22 cellular contexts compared by ENCODE assay signal in the genomic region with DNA sequence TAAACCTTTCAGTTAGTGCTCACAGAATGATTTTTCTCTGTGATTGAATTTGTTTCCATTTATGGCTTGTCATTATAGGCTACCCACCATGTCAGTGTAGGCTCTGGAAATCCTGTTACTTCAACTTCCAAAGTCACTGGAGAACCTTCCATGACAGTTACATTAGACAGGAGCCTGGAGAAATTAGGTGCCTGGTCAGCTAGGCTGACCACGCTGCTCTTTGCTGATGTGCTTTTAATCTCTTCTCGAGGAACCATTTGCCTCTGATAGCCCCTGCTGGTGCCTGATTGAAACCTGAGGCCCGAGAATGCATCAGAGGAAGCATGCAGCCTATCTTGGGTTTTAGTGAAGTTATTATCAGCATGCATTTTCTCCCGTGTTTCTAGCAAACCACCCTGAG. TPM values are rescaled to one million over a fixed set of nuclear protein-coding genes. Genes with fewer than 3 reads are reported as not detected.
DNase-seq lines count a peak whose midpoint lies in the region; ATAC-seq and TF ChIP-seq lines count a peak whose summit lies in the region.
"Had no signal": no experiment of that assay in that cellular context is flagged by ENCODE, and none has a peak within 500 bp of the region (broad histone marks: within the 10 kb centered on the region; RNA-seq: fewer than 3 reads in every experiment).

No MANE protein-coding gene starts in this region.

- H4K5ac ChIP-seq in mesendoderm (ENCODE audit: low read length), result no peak overlapping the region

- H3K9ac ChIP-seq in SK-N-SH (no peak overlapping the region), mesendoderm (ENCODE audit: low read length) (no peak overlapping the region), skeletal muscle tissue (ENCODE audit: low read depth in 1 of 3, low read length in 3 of 3) (peak overlapping the region in 2 of 3 donors; percentile 24 to 26)
- H3K9ac ChIP-seq: GM23248 had no signal

- intact Hi-C loops in Right ventricle myocardium superior (cut with DNase I), result no loop called here
- intact Hi-C loops in uterus (cut with DNase I; ENCODE audit: low total_unique reads), result no loop called here

- ATAC-seq in Right ventricle myocardium superior (ENCODE audit: poor library complexity), result no peak
- ATAC-seq: HepG2, PC-3 had no signal

- CTCF ChIA-PET in SK-N-SH (lab: Yijun Ruan, JAX), result interaction anchor here (1.0 kb wide), 1 partner anchor 55 kb away, joined by 4 read pairs; no protein-coding TSS in a partner anchor

- no peak overlapping the region for H3K4ac ChIP-seq in mesendoderm (ENCODE audit: low read depth, low read length)

- H2AFZ ChIP-seq in SK-N-SH (ENCODE audit: low read depth), result no peak overlapping the region
- H2AFZ ChIP-seq: GM23248 had no signal

- WGBS in SK-N-SH (ENCODE audit: low lambda C conversion rate), result 33% methylated on average over 3 of the region's 4 CpGs
- no CpG with 5 or more reads among the region's 4 CpGs for WGBS in mesendoderm (ENCODE audit: extremely low coverage, insufficient coverage, low lambda C conversion rate)

- peak; percentile 36 for TF ChIP-seq RAD21 in SK-N-SH (IDR thresholded peaks at IDR 0.05; ENCODE audit: low read length)

- no peak overlapping the region for H2AK5ac ChIP-seq in mesendoderm (ENCODE audit: low read length)

- no peaks in the 10 kb centered on the region for H3K79me2 ChIP-seq in SK-N-SH (ENCODE audit: insufficient read depth)
- no peaks in the 10 kb centered on the region for H3K79me2 ChIP-seq in mesendoderm (ENCODE audit: control insufficient read depth, insufficient read depth, low read length)

- H3K79me1 ChIP-seq in mesendoderm (ENCODE audit: low read length), result no peaks in the 10 kb centered on the region

- no peak overlapping the region for H4K8ac ChIP-seq in mesendoderm (ENCODE audit: low read depth, low read length)

- H3K23ac ChIP-seq in mesendoderm (ENCODE audit: low read length), result no peak overlapping the region

- no peaks in the 10 kb centered on the region for H3K9me2 ChIP-seq in SK-N-SH

- H3K9me3 ChIP-seq in cardiac muscle cell (ENCODE audit: low read depth) (no peaks in the 10 kb centered on the region), SK-N-SH (no peaks in the 10 kb centered on the region), skeletal muscle tissue (ENCODE audit: control insufficient read depth in 3 of 3, low read length in 3 of 3) (no peaks in the 10 kb centered on the region), uterus (no peaks in the 10 kb centered on the region)
- H3K9me3 ChIP-seq: BE2C had no signal

- H3K4me3 ChIP-seq in cardiac muscle cell (no peak overlapping the region), SK-N-SH (ENCODE audit: low read depth in 2 of 2, low read length in 1 of 2) (no peak overlapping the region), mesendoderm (ENCODE audit: low read length) (no peak overlapping the region), skeletal muscle tissue (ENCODE audit: low read length in 3 of 3) (peak overlapping the region in 1 of 3 donors; percentile 4), uterus (no peak overlapping the region)
- H3K4me3 ChIP-seq: GM23248 had no signal

- H3K27ac ChIP-seq in cardiac muscle cell (peak overlapping the region; percentile 97), SK-N-SH (ENCODE audit: low read depth in 2 of 2, low read length in 1 of 2) (peak overlapping the region in 1 of 2 experiments; percentile 79; a peak in 2 of 4 replicates), mesendoderm (ENCODE audit: low read depth, low read length) (no peak overlapping the region), skeletal muscle tissue (ENCODE audit: low read depth, low read length) (no peak overlapping the region), uterus (no peak overlapping the region)
- H3K27ac ChIP-seq: GM23248 had no signal

- TF ChIP-seq POLR2A in uterus (IDR thresholded peaks at IDR 0.05), result no peak

- H2BK15ac ChIP-seq in mesendoderm (replicated peaks; ENCODE audit: low read depth), result no peak overlapping the region

- no peak overlapping the region for H3K18ac ChIP-seq in mesendoderm (ENCODE audit: low read length)

- POLR2A ChIA-PET in SK-N-SH (lab: Yijun Ruan, JAX), result no interaction called here

- H3K4me1 ChIP-seq in cardiac muscle cell (ENCODE audit: low read depth) (peaks cover 28% of the 10 kb centered on the region), SK-N-SH (ENCODE audit: control insufficient read depth in 1 of 2, insufficient read depth in 2 of 2, low read depth in 1 of 2, low read length in 1 of 2) (peaks cover 0 to 9% of the 10 kb centered on the region in 2 experiments; a peak in 2 of 4 replicates), mesendoderm (ENCODE audit: control insufficient read depth, low read depth, low read length) (peaks cover 4% of the 10 kb centered on the region), skeletal muscle tissue (ENCODE audit: control insufficient read depth in 3 of 3, insufficient read depth in 3 of 3, low read length in 3 of 3) (peaks cover 6 to 20% (median 11%) of the 10 kb centered on the region in 3 donors), uterus (no peaks in the 10 kb centered on the region)
- H3K4me1 ChIP-seq: BE2C had no signal

- no peak overlapping the region for H2BK5ac ChIP-seq in mesendoderm (ENCODE audit: low read length)

- no peaks in the 10 kb centered on the region for H3F3A ChIP-seq in SK-N-SH (replicated peaks; ENCODE audit: insufficient read depth)

- TF ChIP-seq CTCF in cardiac muscle cell (IDR thresholded peaks at IDR 0.05; ENCODE audit: low read depth, low read length) (no peak), SK-N-SH (IDR thresholded peaks at IDR 0.05) (no peak), uterus (IDR thresholded peaks at IDR 0.05) (no peak)

- DNase-seq in cardiac muscle cell (ENCODE audit: low read depth in 1 of 2, low spot score in 1 of 2), result peak in 1 of 2 donors; percentile 91
- DNase-seq in Right ventricle myocardium superior, result no peak
- DNase-seq in SK-N-SH, result peak; percentile 55
- DNase-seq in mesendoderm, result peak; percentile 92
- DNase-seq in Kasumi-1 (lab: John Stamatoyannopoulos, UW), result no peak
- DNase-seq in uterus, result no peak
- DNase-seq in RPMI8226, result no peak
- DNase-seq: BE2C; CD4-positive, CD25-positive, alpha-beta regulatory T cell; COR-L47; DMS 273 treated with DMSO at 0.1 percent for 48 hours; DND-41; GM23248; KBM-7; NCI-H1417; NCI-H187; NCI-H2107; NCI-H510A treated with DMSO at 0.1 percent for 48 hours; NCI-H774; PC-3 had no signal

- no peaks in the 10 kb centered on the region for H3K27me3 ChIP-seq in cardiac muscle cell
- no peaks in the 10 kb centered on the region for H3K27me3 ChIP-seq in SK-N-SH (ENCODE audit: insufficient read depth)
- no peaks in the 10 kb centered on the region for H3K27me3 ChIP-seq in mesendoderm (ENCODE audit: insufficient read depth, low read length, poor library complexity)
- no peaks in the 10 kb centered on the region for H3K27me3 ChIP-seq in skeletal muscle tissue (ENCODE audit: control insufficient read depth in 3 of 3, insufficient read depth in 3 of 3, low read length in 3 of 3)
- H3K27me3 ChIP-seq in uterus, result no peaks in the 10 kb centered on the region
- H3K27me3 ChIP-seq: BE2C had no signal

- H3K36me3 ChIP-seq in cardiac muscle cell, result peaks cover 33% of the 10 kb centered on the region
- no peaks in the 10 kb centered on the region for H3K36me3 ChIP-seq in SK-N-SH (replicated peaks in 1 of 2; ENCODE audit: control insufficient read depth in 1 of 2, insufficient read depth in 2 of 2, low read length in 1 of 2)
- no peaks in the 10 kb centered on the region for H3K36me3 ChIP-seq in mesendoderm (ENCODE audit: control insufficient read depth, insufficient read depth, low read length)
- peaks cover 0 to 9% (median 0%) of the 10 kb centered on the region in 3 donors for H3K36me3 ChIP-seq in skeletal muscle tissue (ENCODE audit: control insufficient read depth in 3 of 3, insufficient read depth in 3 of 3, low read length in 3 of 3)
- no peaks in the 10 kb centered on the region for H3K36me3 ChIP-seq in uterus
- H3K36me3 ChIP-seq: BE2C had no signal

- peak in 1 of 2 experiments; percentile 76; a peak in 2 of 4 replicates for TF ChIP-seq EP300 in SK-N-SH (IDR thresholded peaks at IDR 0.05; ENCODE audit: borderline replicate concordance in 1 of 2, low read depth in 1 of 2, low read length in 1 of 2)

- no peak overlapping the region for H3K56ac ChIP-seq in mesendoderm (ENCODE audit: low read length)

- H3K4me2 ChIP-seq in SK-N-SH (peak overlapping the region; percentile 40; the same call in 1 of the 2 replicates), mesendoderm (ENCODE audit: low read length) (no peak overlapping the region)

- H2BK120ac ChIP-seq in mesendoderm (ENCODE audit: low read depth, low read length), result no peak overlapping the region

- H4K20me1 ChIP-seq in SK-N-SH (ENCODE audit: insufficient read depth), result no peaks in the 10 kb centered on the region

TF ChIP-seq in SK-N-SH, 30 proteins besides CTCF, POLR2A, EP300 and RAD21:
- TF ChIP-seq TAF1 (IDR thresholded peaks at IDR 0.05; ENCODE audit: borderline replicate concordance, low read depth, low read length), result no peak
- no peak for TF ChIP-seq SMC3 (IDR thresholded peaks at IDR 0.05; ENCODE audit: low read depth, low read length)
- peak; percentile 50 for TF ChIP-seq CHD2 (IDR thresholded peaks at IDR 0.05; ENCODE audit: low read length, partially characterized antibody)
- TF ChIP-seq, protein P1, sequence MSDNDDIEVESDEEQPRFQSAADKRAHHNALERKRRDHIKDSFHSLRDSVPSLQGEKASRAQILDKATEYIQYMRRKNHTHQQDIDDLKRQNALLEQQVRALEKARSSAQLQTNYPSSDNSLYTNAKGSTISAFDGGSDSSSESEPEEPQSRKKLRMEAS (IDR thresholded peaks at IDR 0.05; ENCODE audit: low read depth), result no peak
- peak; percentile 53 for TF ChIP-seq GATA2 (CRISPR knock-in tag; IDR thresholded peaks at IDR 0.05)
- TF ChIP-seq MXI1 (IDR thresholded peaks at IDR 0.05; ENCODE audit: low read depth, low read length), result peak; percentile 82
- TF ChIP-seq RCOR1 (IDR thresholded peaks at IDR 0.05; ENCODE audit: low read length), result peak; percentile 69
- peak; percentile 80; the same call in 1 of the 2 replicates for TF ChIP-seq FOXJ3 (CRISPR knock-in tag; IDR thresholded peaks at IDR 0.05)

RNA-seq across cellular contexts. Expression of gene TTN, which starts 29.6 kb away (rescaled TPM):
- total RNA-seq in cardiac muscle cell (473 and 1,214 TPM in 2 replicates), Right ventricle myocardium superior (3,113 TPM), skeletal muscle tissue (2,245 TPM), uterus (1 to 10 TPM; 1.8 to 10.0 (median 7.2) TPM)
- polyA plus RNA-seq in cardiac muscle cell (1,208 and 1,558 TPM in 2 replicates), SK-N-SH (2012; rRNA removed) (under 0.01 and 0.08 TPM in 2 replicates)
- under 0.01 and 0.08 TPM in 2 replicates for polyA plus RNA-seq in SK-N-SH (2012; cell fraction: cytosol; rRNA removed)
- polyA plus RNA-seq in SK-N-SH (2012; cell fraction: nucleus; rRNA removed), result 0.11 and 0.13 TPM in 2 replicates
- 0.11 TPM for polyA plus RNA-seq in mesendoderm (2013, experiment 1 of 2)
- 0.24 TPM for polyA plus RNA-seq in mesendoderm (2013, experiment 2 of 2)
- total RNA-seq: GM23248 had no signal

Comparison
In these comparisons a context has a peak if more than half of its experiments do, and no peak if none do; other contexts are left out.
1. DNase-seq: peak in SK-N-SH (single experiment) and mesendoderm (single experiment); none in Right ventricle myocardium superior (single experiment), Kasumi-1 (0 of 2), uterus (0 of 2) and RPMI8226 (single experiment).
2. H3K9ac ChIP-seq: peak in skeletal muscle tissue (2 of 3); none in SK-N-SH (single experiment) and mesendoderm (single experiment).
3. RNA of gene TTN, which starts 29.6 kb away (total RNA-seq): 3,113 TPM in Right ventricle myocardium superior (single experiment), 2,245 TPM in skeletal muscle tissue (single experiment) and 473 to 1,214 TPM in cardiac muscle cell; 1.8 to 10.0 TPM in uterus; every median in the first group is over 10 times any median in the second.